1 cellular context compared by ENCODE assay signal in the genomic region with DNA sequence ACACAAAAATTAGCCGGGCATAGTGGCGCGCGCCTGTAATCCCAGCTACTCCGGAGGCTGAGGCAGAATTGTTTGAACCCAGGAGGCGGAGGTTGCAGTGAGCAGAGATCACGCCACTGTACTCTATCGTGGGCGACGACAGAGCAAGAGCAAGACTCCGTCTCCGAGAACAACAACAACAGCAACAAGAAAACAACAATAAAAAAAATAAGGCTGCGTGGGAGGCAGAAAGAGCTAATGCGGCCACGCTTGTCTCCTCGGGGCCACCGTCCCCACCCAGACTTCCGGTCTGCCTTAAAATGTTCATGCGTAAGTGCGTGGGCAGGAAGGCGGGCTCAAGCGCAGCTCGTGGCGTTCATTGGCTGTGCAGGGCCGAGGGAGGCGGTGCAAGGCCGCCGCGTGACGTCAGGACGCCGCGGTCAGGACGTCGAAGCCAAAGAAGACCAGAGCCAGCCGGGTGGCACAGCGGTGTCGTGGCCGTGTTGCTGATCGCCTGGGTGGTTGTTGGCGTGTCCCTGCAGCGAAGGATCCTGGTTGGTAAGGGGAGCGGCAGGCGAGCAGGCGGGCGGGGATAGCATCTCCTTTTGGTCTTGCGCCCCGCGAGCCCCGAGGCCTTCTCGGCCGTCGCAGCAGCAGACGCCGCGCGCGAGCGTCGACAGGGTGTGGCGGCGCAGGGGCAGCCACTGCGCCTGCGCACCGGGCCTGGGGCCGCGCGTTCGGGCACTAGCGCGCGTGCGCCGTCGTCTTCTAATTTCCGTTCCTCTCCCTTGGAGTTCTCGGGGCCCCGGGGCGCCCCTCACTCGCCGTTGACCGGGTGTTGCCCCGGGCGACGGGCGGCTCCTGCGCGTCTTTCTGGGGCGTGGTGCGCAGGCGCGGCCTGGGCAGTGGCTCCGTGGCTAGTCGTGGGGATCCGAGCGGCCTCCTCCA.
A peak's percentile ranks its signal among the peaks of the same experiment; 100 is the strongest.
TF ChIP-seq lines count a peak whose summit lies in the region.

A gene (plus strand): TSS at position 426 of the 927 bp plus-strand sequence. CDS start 2,146 bp downstream, outside the sequence.

TF ChIP-seq in HepG2, 621 proteins besides CTCF, POLR2A, EP300 and RAD21 (continued from another document and continues in another):
- TF ChIP-seq KMT2B (CRISPR knock-in tag; IDR thresholded peaks at IDR 0.05) (peak; percentile 79), ZSCAN29 (CRISPR knock-in tag; conservative IDR thresholded peaks at IDR 0.05) (no peak; the same call in 1 of the 2 replicates), ZNF343 (CRISPR knock-in tag; IDR thresholded peaks at IDR 0.05) (peak; percentile 91; the same call in 1 of the 2 replicates), ATF1 (CRISPR knock-in tag; IDR thresholded peaks at IDR 0.05) (peak; percentile 90), SYNCRIP (IDR thresholded peaks at IDR 0.05; ENCODE audit: insufficient read depth, low read depth, low read length) (no peak), KDM4B (CRISPR knock-in tag; IDR thresholded peaks at IDR 0.05) (peak; percentile 57; the same call in 1 of the 2 replicates), ZNF547 (CRISPR knock-in tag; IDR thresholded peaks at IDR 0.05) (peak; percentile 95), ZBTB20 (CRISPR knock-in tag; IDR thresholded peaks at IDR 0.05; ENCODE audit: borderline replicate concordance, low read depth) (peak; percentile 83; the same call in 1 of the 2 replicates), HMGA1 (CRISPR knock-in tag; conservative IDR thresholded peaks at IDR 0.05) (no peak), ZFP37 (CRISPR knock-in tag; IDR thresholded peaks at IDR 0.05; ENCODE audit: borderline replicate concordance) (no peak), IRF2 (CRISPR knock-in tag; IDR thresholded peaks at IDR 0.05) (peak; percentile 48; the same call in 1 of the 2 replicates), ZNF549 (CRISPR knock-in tag; IDR thresholded peaks at IDR 0.05) (no peak), ZIK1 (CRISPR knock-in tag; IDR thresholded peaks at IDR 0.05; ENCODE audit: borderline replicate concordance, low read depth) (peak; percentile 86), ZNF678 (CRISPR knock-in tag; IDR thresholded peaks at IDR 0.05) (peak; percentile 77; the same call in 1 of the 2 replicates), FOXO1 (CRISPR knock-in tag; IDR thresholded peaks at IDR 0.05) (peak; percentile 68), ZSCAN31 (CRISPR knock-in tag; IDR thresholded peaks at IDR 0.05; ENCODE audit: low read depth) (peak; percentile 65; the same call in 1 of the 2 replicates), JUND (CRISPR knock-in tag; IDR thresholded peaks at IDR 0.05) (peak; percentile 52; the same call in 1 of the 2 replicates), TGIF2 (CRISPR knock-in tag; IDR thresholded peaks at IDR 0.05) (peak; percentile 71), CENPX (CRISPR knock-in tag; IDR thresholded peaks at IDR 0.05) (no peak)
- TF ChIP-seq, protein P1, sequence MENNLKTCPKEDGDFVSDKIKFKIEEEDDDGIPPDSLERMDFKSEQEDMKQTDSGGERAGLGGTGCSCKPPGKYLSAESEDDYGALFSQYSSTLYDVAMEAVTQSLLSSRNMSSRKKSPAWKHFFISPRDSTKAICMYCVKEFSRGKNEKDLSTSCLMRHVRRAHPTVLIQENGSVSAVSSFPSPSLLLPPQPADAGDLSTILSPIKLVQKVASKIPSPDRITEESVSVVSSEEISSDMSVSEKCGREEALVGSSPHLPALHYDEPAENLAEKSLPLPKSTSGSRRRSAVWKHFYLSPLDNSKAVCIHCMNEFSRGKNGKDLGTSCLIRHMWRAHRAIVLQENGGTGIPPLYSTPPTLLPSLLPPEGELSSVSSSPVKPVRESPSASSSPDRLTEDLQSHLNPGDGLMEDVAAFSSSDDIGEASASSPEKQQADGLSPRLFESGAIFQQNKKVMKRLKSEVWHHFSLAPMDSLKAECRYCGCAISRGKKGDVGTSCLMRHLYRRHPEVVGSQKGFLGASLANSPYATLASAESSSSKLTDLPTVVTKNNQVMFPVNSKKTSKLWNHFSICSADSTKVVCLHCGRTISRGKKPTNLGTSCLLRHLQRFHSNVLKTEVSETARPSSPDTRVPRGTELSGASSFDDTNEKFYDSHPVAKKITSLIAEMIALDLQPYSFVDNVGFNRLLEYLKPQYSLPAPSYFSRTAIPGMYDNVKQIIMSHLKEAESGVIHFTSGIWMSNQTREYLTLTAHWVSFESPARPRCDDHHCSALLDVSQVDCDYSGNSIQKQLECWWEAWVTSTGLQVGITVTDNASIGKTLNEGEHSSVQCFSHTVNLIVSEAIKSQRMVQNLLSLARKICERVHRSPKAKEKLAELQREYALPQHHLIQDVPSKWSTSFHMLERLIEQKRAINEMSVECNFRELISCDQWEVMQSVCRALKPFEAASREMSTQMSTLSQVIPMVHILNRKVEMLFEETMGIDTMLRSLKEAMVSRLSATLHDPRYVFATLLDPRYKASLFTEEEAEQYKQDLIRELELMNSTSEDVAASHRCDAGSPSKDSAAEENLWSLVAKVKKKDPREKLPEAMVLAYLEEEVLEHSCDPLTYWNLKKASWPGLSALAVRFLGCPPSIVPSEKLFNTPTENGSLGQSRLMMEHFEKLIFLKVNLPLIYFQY (CRISPR knock-in tag; IDR thresholded peaks at IDR 0.05; ENCODE audit: borderline replicate concordance), result no peak
- TF ChIP-seq, protein P2, sequence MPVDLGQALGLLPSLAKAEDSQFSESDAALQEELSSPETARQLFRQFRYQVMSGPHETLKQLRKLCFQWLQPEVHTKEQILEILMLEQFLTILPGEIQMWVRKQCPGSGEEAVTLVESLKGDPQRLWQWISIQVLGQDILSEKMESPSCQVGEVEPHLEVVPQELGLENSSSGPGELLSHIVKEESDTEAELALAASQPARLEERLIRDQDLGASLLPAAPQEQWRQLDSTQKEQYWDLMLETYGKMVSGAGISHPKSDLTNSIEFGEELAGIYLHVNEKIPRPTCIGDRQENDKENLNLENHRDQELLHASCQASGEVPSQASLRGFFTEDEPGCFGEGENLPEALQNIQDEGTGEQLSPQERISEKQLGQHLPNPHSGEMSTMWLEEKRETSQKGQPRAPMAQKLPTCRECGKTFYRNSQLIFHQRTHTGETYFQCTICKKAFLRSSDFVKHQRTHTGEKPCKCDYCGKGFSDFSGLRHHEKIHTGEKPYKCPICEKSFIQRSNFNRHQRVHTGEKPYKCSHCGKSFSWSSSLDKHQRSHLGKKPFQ (CRISPR knock-in tag; IDR thresholded peaks at IDR 0.05; ENCODE audit: insufficient replicate concordance), result peak; percentile 66
- TF ChIP-seq, protein P3, sequence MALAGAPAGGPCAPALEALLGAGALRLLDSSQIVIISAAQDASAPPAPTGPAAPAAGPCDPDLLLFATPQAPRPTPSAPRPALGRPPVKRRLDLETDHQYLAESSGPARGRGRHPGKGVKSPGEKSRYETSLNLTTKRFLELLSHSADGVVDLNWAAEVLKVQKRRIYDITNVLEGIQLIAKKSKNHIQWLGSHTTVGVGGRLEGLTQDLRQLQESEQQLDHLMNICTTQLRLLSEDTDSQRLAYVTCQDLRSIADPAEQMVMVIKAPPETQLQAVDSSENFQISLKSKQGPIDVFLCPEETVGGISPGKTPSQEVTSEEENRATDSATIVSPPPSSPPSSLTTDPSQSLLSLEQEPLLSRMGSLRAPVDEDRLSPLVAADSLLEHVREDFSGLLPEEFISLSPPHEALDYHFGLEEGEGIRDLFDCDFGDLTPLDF (CRISPR knock-in tag; IDR thresholded peaks at IDR 0.05), result no peak; the same call in 1 of the 2 replicates
- TF ChIP-seq, protein P4, sequence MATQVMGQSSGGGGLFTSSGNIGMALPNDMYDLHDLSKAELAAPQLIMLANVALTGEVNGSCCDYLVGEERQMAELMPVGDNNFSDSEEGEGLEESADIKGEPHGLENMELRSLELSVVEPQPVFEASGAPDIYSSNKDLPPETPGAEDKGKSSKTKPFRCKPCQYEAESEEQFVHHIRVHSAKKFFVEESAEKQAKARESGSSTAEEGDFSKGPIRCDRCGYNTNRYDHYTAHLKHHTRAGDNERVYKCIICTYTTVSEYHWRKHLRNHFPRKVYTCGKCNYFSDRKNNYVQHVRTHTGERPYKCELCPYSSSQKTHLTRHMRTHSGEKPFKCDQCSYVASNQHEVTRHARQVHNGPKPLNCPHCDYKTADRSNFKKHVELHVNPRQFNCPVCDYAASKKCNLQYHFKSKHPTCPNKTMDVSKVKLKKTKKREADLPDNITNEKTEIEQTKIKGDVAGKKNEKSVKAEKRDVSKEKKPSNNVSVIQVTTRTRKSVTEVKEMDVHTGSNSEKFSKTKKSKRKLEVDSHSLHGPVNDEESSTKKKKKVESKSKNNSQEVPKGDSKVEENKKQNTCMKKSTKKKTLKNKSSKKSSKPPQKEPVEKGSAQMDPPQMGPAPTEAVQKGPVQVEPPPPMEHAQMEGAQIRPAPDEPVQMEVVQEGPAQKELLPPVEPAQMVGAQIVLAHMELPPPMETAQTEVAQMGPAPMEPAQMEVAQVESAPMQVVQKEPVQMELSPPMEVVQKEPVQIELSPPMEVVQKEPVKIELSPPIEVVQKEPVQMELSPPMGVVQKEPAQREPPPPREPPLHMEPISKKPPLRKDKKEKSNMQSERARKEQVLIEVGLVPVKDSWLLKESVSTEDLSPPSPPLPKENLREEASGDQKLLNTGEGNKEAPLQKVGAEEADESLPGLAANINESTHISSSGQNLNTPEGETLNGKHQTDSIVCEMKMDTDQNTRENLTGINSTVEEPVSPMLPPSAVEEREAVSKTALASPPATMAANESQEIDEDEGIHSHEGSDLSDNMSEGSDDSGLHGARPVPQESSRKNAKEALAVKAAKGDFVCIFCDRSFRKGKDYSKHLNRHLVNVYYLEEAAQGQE (IDR thresholded peaks at IDR 0.05; ENCODE audit: borderline replicate concordance in 1 of 2, low read depth in 1 of 2, low read length in 2 of 2), result 0 out of 4 replicates have a peak, but pooled peaks of 1 of the 2 experiments have one; percentile 6
- TF ChIP-seq, protein P5, sequence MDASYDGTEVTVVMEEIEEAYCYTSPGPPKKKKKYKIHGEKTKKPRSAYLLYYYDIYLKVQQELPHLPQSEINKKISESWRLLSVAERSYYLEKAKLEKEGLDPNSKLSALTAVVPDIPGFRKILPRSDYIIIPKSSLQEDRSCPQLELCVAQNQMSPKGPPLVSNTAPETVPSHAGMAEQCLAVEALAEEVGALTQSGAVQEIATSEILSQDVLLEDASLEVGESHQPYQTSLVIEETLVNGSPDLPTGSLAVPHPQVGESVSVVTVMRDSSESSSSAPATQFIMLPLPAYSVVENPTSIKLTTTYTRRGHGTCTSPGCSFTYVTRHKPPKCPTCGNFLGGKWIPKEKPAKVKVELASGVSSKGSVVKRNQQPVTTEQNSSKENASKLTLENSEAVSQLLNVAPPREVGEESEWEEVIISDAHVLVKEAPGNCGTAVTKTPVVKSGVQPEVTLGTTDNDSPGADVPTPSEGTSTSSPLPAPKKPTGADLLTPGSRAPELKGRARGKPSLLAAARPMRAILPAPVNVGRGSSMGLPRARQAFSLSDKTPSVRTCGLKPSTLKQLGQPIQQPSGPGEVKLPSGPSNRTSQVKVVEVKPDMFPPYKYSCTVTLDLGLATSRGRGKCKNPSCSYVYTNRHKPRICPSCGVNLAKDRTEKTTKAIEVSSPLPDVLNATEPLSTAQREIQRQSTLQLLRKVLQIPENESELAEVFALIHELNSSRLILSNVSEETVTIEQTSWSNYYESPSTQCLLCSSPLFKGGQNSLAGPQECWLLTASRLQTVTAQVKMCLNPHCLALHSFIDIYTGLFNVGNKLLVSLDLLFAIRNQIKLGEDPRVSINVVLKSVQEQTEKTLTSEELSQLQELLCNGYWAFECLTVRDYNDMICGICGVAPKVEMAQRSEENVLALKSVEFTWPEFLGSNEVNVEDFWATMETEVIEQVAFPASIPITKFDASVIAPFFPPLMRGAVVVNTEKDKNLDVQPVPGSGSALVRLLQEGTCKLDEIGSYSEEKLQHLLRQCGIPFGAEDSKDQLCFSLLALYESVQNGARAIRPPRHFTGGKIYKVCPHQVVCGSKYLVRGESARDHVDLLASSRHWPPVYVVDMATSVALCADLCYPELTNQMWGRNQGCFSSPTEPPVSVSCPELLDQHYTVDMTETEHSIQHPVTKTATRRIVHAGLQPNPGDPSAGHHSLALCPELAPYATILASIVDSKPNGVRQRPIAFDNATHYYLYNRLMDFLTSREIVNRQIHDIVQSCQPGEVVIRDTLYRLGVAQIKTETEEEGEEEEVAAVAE (CRISPR knock-in tag; IDR thresholded peaks at IDR 0.05; ENCODE audit: borderline replicate concordance), result peak; percentile 83; the same call in 1 of the 2 replicates
- TF ChIP-seq, protein P6, sequence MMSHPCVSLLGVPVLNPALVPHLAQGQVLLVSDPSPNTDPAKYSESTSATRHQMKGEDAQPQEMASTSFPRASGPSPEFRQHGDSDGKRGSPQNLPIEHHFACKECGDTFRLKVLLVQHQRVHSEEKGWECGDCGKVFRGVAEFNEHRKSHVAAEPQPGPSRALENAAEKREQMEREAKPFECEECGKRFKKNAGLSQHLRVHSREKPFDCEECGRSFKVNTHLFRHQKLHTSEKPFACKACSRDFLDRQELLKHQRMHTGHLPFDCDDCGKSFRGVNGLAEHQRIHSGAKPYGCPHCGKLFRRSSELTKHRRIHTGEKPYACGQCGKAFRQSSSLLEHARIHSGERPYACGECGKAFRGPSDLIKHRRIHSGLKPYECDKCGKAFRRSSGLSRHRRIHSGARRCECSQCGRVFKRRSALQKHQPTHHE (CRISPR knock-in tag; IDR thresholded peaks at IDR 0.05; ENCODE audit: borderline replicate concordance), result peak; percentile 73; the same call in 1 of the 2 replicates
- TF ChIP-seq, protein P7, sequence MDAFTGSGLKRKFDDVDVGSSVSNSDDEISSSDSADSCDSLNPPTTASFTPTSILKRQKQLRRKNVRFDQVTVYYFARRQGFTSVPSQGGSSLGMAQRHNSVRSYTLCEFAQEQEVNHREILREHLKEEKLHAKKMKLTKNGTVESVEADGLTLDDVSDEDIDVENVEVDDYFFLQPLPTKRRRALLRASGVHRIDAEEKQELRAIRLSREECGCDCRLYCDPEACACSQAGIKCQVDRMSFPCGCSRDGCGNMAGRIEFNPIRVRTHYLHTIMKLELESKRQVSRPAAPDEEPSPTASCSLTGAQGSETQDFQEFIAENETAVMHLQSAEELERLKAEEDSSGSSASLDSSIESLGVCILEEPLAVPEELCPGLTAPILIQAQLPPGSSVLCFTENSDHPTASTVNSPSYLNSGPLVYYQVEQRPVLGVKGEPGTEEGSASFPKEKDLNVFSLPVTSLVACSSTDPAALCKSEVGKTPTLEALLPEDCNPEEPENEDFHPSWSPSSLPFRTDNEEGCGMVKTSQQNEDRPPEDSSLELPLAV (CRISPR knock-in tag; conservative IDR thresholded peaks at IDR 0.05; ENCODE audit: low read depth), result no peak
- TF ChIP-seq, protein P8, sequence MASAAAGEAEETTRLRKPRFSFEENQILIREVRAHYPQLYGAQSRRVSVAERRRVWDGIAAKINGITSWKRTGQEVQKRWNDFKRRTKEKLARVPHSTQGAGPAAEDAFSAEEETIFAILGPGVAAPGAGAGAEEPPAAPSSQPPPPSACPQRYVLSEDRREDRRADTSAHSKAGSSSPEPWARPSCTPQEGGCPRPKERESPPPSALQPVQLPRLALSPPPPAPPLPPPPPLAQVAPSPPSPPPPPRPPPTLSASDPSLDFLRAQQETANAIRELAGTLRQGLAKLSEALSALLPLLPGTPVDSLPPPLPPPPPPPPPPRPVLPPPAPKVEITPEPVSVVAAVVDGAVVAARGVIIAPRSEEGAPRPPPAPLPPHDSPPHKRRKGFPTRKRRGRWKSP (CRISPR knock-in tag; IDR thresholded peaks at IDR 0.05), result peak; percentile 81
- TF ChIP-seq, protein P9, sequence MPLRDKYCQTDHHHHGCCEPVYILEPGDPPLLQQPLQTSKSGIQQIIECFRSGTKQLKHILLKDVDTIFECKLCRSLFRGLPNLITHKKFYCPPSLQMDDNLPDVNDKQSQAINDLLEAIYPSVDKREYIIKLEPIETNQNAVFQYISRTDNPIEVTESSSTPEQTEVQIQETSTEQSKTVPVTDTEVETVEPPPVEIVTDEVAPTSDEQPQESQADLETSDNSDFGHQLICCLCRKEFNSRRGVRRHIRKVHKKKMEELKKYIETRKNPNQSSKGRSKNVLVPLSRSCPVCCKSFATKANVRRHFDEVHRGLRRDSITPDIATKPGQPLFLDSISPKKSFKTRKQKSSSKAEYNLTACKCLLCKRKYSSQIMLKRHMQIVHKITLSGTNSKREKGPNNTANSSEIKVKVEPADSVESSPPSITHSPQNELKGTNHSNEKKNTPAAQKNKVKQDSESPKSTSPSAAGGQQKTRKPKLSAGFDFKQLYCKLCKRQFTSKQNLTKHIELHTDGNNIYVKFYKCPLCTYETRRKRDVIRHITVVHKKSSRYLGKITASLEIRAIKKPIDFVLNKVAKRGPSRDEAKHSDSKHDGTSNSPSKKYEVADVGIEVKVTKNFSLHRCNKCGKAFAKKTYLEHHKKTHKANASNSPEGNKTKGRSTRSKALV (CRISPR knock-in tag; IDR thresholded peaks at IDR 0.05), result no peak
